Comparison of ENCODE assay signal across 10 cellular contexts in the genomic region with DNA sequence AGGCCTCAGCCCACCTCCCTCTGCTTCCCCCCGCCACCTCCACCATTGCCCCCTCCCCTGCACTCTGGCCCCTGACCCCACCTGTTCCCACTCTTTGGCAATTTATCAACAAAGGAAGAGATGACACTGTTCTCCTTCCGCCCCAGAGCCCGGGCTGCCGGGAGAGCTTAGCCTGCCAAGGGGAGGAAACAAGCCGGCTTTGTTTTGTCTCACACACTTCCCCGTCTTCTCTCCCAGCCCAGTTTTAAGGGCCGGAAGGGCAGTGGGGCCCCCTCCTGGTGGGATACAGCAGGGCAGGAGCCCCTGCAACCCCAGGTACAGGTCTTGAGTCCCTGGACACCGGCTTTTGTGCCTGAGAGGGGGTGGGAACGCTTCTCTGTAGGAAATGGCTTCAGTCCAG. TPM values are rescaled to one million over a fixed set of nuclear protein-coding genes. Genes with fewer than 3 reads are reported as not detected.
DNase-seq lines count a peak whose midpoint lies in the region; ATAC-seq and TF ChIP-seq lines count a peak whose summit lies in the region.
"Not testable (repeated sequence)": the region's sequence is repeated elsewhere in the genome, so short reads cannot be mapped to it uniquely, and the experiment has no call there.
"Had no signal": no experiment of that assay in that cellular context is flagged by ENCODE, and none has a peak within 500 bp of the region (broad histone marks: within the 10 kb centered on the region; RNA-seq: fewer than 3 reads in every experiment).

No MANE protein-coding gene starts in this region.

- H3K4me3 Mint-ChIP-seq in stimulated activated effector memory CD8-positive, alpha-beta T cell treated with anti-CD3 and anti-CD28 coated beads, Interleukin-12 subunit alpha, Interleukin-12 subunit beta, amount 100 ng/mL, for 72 hours = not testable (repeated sequence)

- not testable (repeated sequence) for H3K4me1 ChIP-seq in foreskin keratinocyte

- H3K9me3 Mint-ChIP-seq in stimulated activated effector memory CD8-positive, alpha-beta T cell treated with anti-CD3 and anti-CD28 coated beads, Interleukin-12 subunit alpha, Interleukin-12 subunit beta, amount 100 ng/mL, for 72 hours = not testable (repeated sequence)

- not testable (repeated sequence) for H3K4me1 Mint-ChIP-seq in stimulated activated effector memory CD8-positive, alpha-beta T cell treated with anti-CD3 and anti-CD28 coated beads, Interleukin-12 subunit alpha, Interleukin-12 subunit beta, amount 100 ng/mL, for 72 hours

- not testable (repeated sequence) for H3K27ac Mint-ChIP-seq in stimulated activated effector memory CD8-positive, alpha-beta T cell treated with anti-CD3 and anti-CD28 coated beads, Interleukin-12 subunit alpha, Interleukin-12 subunit beta, amount 100 ng/mL, for 72 hours

- not testable (repeated sequence) for TF ChIP-seq CTCF in cardiac fibroblast (IDR thresholded peaks at IDR 0.05; ENCODE audit: low read depth, low read length); foreskin keratinocyte (conservative IDR thresholded peaks at IDR 0.05)

- peak; percentile 29 for DNase-seq in EH (ENCODE audit: low read depth)
- DNase-seq in NCI-H82 (lab: John Stamatoyannopoulos, UW) = peak; percentile 63
- DNase-seq in cardiac fibroblast (ENCODE audit: low read depth in 2 of 2) = peak; percentile 66 to 75
- DNase-seq in foreskin keratinocyte = peak in 1 of 2 donors; percentile 27
- peak; percentile 78 to 84 for DNase-seq in lung microvascular endothelial cell (ENCODE audit: low read depth in 2 of 2)
- not testable (repeated sequence) for DNase-seq in stimulated activated effector memory CD8-positive, alpha-beta T cell treated with anti-CD3 and anti-CD28 coated beads, Interleukin-12 subunit alpha, Interleukin-12 subunit beta, amount 100 ng/mL, for 72 hours (ENCODE audit: low spot score in 2 of 2)

- H3K27ac ChIP-seq in foreskin keratinocyte = not testable (repeated sequence)

- H3K27me3 ChIP-seq in foreskin keratinocyte = not testable (repeated sequence)

- H3K36me3 Mint-ChIP-seq in stimulated activated effector memory CD8-positive, alpha-beta T cell treated with anti-CD3 and anti-CD28 coated beads, Interleukin-12 subunit alpha, Interleukin-12 subunit beta, amount 100 ng/mL, for 72 hours = peaks cover 32% of the 10 kb centered on the region

- not testable (repeated sequence) for H3K4me3 ChIP-seq in cardiac fibroblast (replicated peaks in 1 of 2; ENCODE audit: low read depth in 2 of 2, low read length in 2 of 2)

- peak; percentile 61 for ATAC-seq in HG03432 (IDR thresholded peaks at IDR 0.05; ENCODE audit: unreplicated experiment)
- ATAC-seq in activated CD4-positive, CD25-positive, alpha-beta regulatory T cell treated with anti-CD3 and anti-CD28 coated beads, Interleukin-2, amount 50 U/mL, for 24 hours = peak; percentile 48 to 56
- ATAC-seq in foreskin keratinocyte = peak; percentile 88
- peak; percentile 48 for ATAC-seq in stimulated activated effector memory CD8-positive, alpha-beta T cell treated with anti-CD3 and anti-CD28 coated beads, Interleukin-12 subunit alpha, Interleukin-12 subunit beta, amount 100 ng/mL, for 72 hours

RNA-seq across cellular contexts. Expression of gene GP9, which starts 27.3 kb away (rescaled TPM):
- not detected in 2 replicates for total RNA-seq in foreskin keratinocyte
- polyA plus RNA-seq in foreskin keratinocyte = not detected in 2 replicates
- not detected in 2 replicates for total RNA-seq in lung microvascular endothelial cell
- total RNA-seq: G401; T-helper 1 cell treated with Interleukin-12 subunit alpha and Interleukin-12 subunit beta and Interleukin-4 antibody, amounts not matched to agents 30 ng/mL and 1 ng/mL, for 36 hours had no signal

RNA-seq across cellular contexts. Expression of gene RAB43, which starts 33.7 kb away (rescaled TPM):
- total RNA-seq in foreskin keratinocyte = 13.5 and 19.3 TPM in 2 replicates
- 5.9 and 7.8 TPM in 2 replicates for polyA plus RNA-seq in foreskin keratinocyte
- total RNA-seq in lung microvascular endothelial cell = 49.0 and 90.9 TPM in 2 replicates
